Comparison of ENCODE assay signal across 9 cellular contexts in genomic region chr15:81002004-81002253, GRCh38. TPM values are rescaled to one million over a fixed set of nuclear protein-coding genes. Genes with fewer than 3 reads are reported as not detected.
DNase-seq lines count a peak whose midpoint lies in the region; ATAC-seq and TF ChIP-seq lines count a peak whose summit lies in the region.
"Had no signal": no experiment of that assay in that cellular context is flagged by ENCODE, and none has a peak within 500 bp of the region (broad histone marks: within the 10 kb centered on the region; RNA-seq: fewer than 3 reads in every experiment).

No MANE protein-coding gene starts in this region.

- TF ChIP-seq EP300 in upper lobe of left lung (IDR thresholded peaks at IDR 0.05): no peak

- peak overlapping the region; percentile 94 for H3K4me3 Mint-ChIP-seq in activated T-cell treated with anti-CD3 and anti-CD28 coated beads, Interleukin-2, amount 50 U/mL, for 24 hours

- H3K9me3 ChIP-seq in lung (ENCODE audit: control insufficient read depth in 2 of 2, insufficient read depth in 1 of 2, low read length in 1 of 2) (peaks cover 0 to 3% of the 10 kb centered on the region in 2 donors), upper lobe of left lung (no peaks in the 10 kb centered on the region)

- H3K4me1 ChIP-seq in lung (ENCODE audit: control insufficient read depth in 2 of 2, insufficient read depth in 2 of 2, low read length in 2 of 2) (peaks cover 0 to 10% of the 10 kb centered on the region in 2 donors), upper lobe of left lung (peaks cover 28 to 63% (median 35%) of the 10 kb centered on the region in 4 donors)

- TF ChIP-seq CTCF in cardiac fibroblast (IDR thresholded peaks at IDR 0.05; ENCODE audit: low read depth, low read length): no peak
- TF ChIP-seq CTCF in lung (IDR thresholded peaks at IDR 0.05; ENCODE audit: control extremely low read depth, extremely low read depth): no peak
- TF ChIP-seq CTCF in upper lobe of left lung (IDR thresholded peaks at IDR 0.05): no peak

- H3K27me3 Mint-ChIP-seq in activated T-cell treated with anti-CD3 and anti-CD28 coated beads, Interleukin-2, amount 50 U/mL, for 24 hours: no peaks in the 10 kb centered on the region

- DNase-seq in activated T-cell treated with anti-CD3 and anti-CD28 coated beads, Interleukin-2, amount 50 U/mL, for 24 hours: no peak
- no peak for DNase-seq in activated T-cell treated with anti-CD3 and anti-CD28 coated beads, Interleukin-2, amount 50 U/mL, for 1 hour
- DNase-seq in cardiac fibroblast (ENCODE audit: low read depth in 2 of 2): no peak
- DNase-seq in lung (ENCODE audit: low spot score): no peak
- DNase-seq in upper lobe of left lung: no peak
- DNase-seq in SK-N-DZ (ENCODE audit: low spot score): no peak
- DNase-seq: DMS153 had no signal

- peak overlapping the region; percentile 80 to 85 for H3K4me3 ChIP-seq in cardiac fibroblast (replicated peaks in 1 of 2; ENCODE audit: low read depth in 2 of 2, low read length in 2 of 2)
- H3K4me3 ChIP-seq in lung: peak overlapping the region; percentile 88
- peak overlapping the region; percentile 65 to 87 (median 82) for H3K4me3 ChIP-seq in upper lobe of left lung

- ATAC-seq in lung (ENCODE audit: insufficient read depth, low FRiP score): no peak
- ATAC-seq in upper lobe of left lung (ENCODE audit: low FRiP score in 2 of 2): peak in 1 of 2 donors; percentile 43
- ATAC-seq in HG03571 (IDR thresholded peaks at IDR 0.05; ENCODE audit: unreplicated experiment): no peak
- no peak for ATAC-seq in GM21737 (IDR thresholded peaks at IDR 0.05; ENCODE audit: unreplicated experiment)

- H3K36me3 Mint-ChIP-seq in activated T-cell treated with anti-CD3 and anti-CD28 coated beads, Interleukin-2, amount 50 U/mL, for 24 hours (ENCODE audit: low read depth): peaks cover 50% of the 10 kb centered on the region

- peaks cover 3% of the 10 kb centered on the region for H3K9me3 Mint-ChIP-seq in activated T-cell treated with anti-CD3 and anti-CD28 coated beads, Interleukin-2, amount 50 U/mL, for 24 hours

- H3K27ac Mint-ChIP-seq in activated T-cell treated with anti-CD3 and anti-CD28 coated beads, Interleukin-2, amount 50 U/mL, for 24 hours: peak overlapping the region; percentile 85

- no peak for TF ChIP-seq POLR2A in upper lobe of left lung (IDR thresholded peaks at IDR 0.05)

- WGBS in lung, 2 donors: 4 to 7% methylated on average over 29 to 32 of the region's 32 CpGs
- WGBS in upper lobe of left lung, 2 donors: no CpG with 5 or more reads among the region's 32 CpGs

- H3K4me1 Mint-ChIP-seq in activated T-cell treated with anti-CD3 and anti-CD28 coated beads, Interleukin-2, amount 50 U/mL, for 24 hours (ENCODE audit: low read depth): peaks cover 54% of the 10 kb centered on the region

- H3K27ac ChIP-seq in lung (ENCODE audit: low read depth in 1 of 2, low read length in 1 of 2) (peak overlapping the region; percentile 94 to 96), upper lobe of left lung (peak overlapping the region; percentile 97 to 98 (median 97))

- H3K27me3 ChIP-seq in lung (ENCODE audit: control insufficient read depth, insufficient read depth): no peaks in the 10 kb centered on the region
- no peaks in the 10 kb centered on the region for H3K27me3 ChIP-seq in upper lobe of left lung

- H3K36me3 ChIP-seq in lung (ENCODE audit: control insufficient read depth in 2 of 2, insufficient read depth in 2 of 2, low read length in 2 of 2): peaks cover 0 to 13% of the 10 kb centered on the region in 2 donors
- peaks cover 0 to 12% (median 8%) of the 10 kb centered on the region in 4 donors for H3K36me3 ChIP-seq in upper lobe of left lung

RNA-seq across cellular contexts. Expression of gene TLNRD1, which starts 1.2 kb away (rescaled TPM):
- total RNA-seq in lung (10 to 100 TPM; 12.7 to 36.5 TPM), upper lobe of left lung (10 to 100 TPM; 23.0 to 55.7 (median 36.0) TPM)
- polyA plus RNA-seq in lung: 10 to 100 TPM; 10.8 to 28.7 TPM
- polyA plus RNA-seq in SK-N-DZ (2014; cell fraction: cytosol; rRNA removed): 22.5 and 31.4 TPM in 2 replicates
- 12.6 and 14.4 TPM in 2 replicates for polyA plus RNA-seq in SK-N-DZ (2014; cell fraction: nucleus; rRNA removed)

RNA-seq across cellular contexts. Expression of gene MESD, which starts 12.3 kb away (rescaled TPM):
- total RNA-seq in lung: 10 to 100 TPM; 26.0 to 26.4 TPM
- 10 to 100 TPM; 15.3 to 17.8 TPM for polyA plus RNA-seq in lung
- 10 to 100 TPM; 18.2 to 35.6 (median 23.5) TPM for total RNA-seq in upper lobe of left lung
- 15.2 and 15.7 TPM in 2 replicates for polyA plus RNA-seq in SK-N-DZ (2014; cell fraction: cytosol; rRNA removed)
- polyA plus RNA-seq in SK-N-DZ (2014; cell fraction: nucleus; rRNA removed): 9.0 and 12.1 TPM in 2 replicates
